In genomic region chr17:8222630-8223355, GRCh38 we compare ENCODE assay signal across 1 cellular context.
TF ChIP-seq lines count a peak whose summit lies in the region.

No MANE protein-coding gene starts in this region.

TF ChIP-seq in K562, 482 proteins besides CTCF, POLR2A, EP300 and RAD21 (continued from another document and continues in another):
- TF ChIP-seq ARID4B (CRISPR knock-in tag; IDR thresholded peaks at IDR 0.05) (peak; percentile 75), ZSCAN29 (IDR thresholded peaks at IDR 0.05) (peak; percentile 73; the same call in 1 of the 2 replicates), SAFB (IDR thresholded peaks at IDR 0.05; ENCODE audit: borderline replicate concordance, low read depth, low read length) (no peak), NKRF (IDR thresholded peaks at IDR 0.05; ENCODE audit: borderline replicate concordance) (peak; percentile 60; the same call in 1 of the 2 replicates), MAX (CRISPR knock-in tag; IDR thresholded peaks at IDR 0.05) (peak; percentile 44; the same call in 1 of the 2 replicates), FOS (IDR thresholded peaks at IDR 0.05; ENCODE audit: extremely low read depth, insufficient read length) (no peak), SPI1 (IDR thresholded peaks at IDR 0.05; ENCODE audit: borderline replicate concordance, low read depth, low read length) (peak; percentile 47; the same call in 1 of the 2 replicates), NBN (IDR thresholded peaks at IDR 0.05; ENCODE audit: low read depth) (no peak; the same call in 1 of the 2 replicates), UBTF (IDR thresholded peaks at IDR 0.05; ENCODE audit: borderline replicate concordance in 1 of 2, low read depth in 2 of 2, low read length in 2 of 2) (peak in 1 of 2 experiments; percentile 26; a peak in 1 of 4 replicates), AFF4 (CRISPR knock-in tag; IDR thresholded peaks at IDR 0.05) (peak; percentile 53; the same call in 1 of the 2 replicates), SUPT5H (IDR thresholded peaks at IDR 0.05) (peak; percentile 65), ZBTB26 (CRISPR knock-in tag; IDR thresholded peaks at IDR 0.05) (no peak), NFATC3 (IDR thresholded peaks at IDR 0.05) (no peak), CXXC5 (CRISPR knock-in tag; IDR thresholded peaks at IDR 0.05) (peak; percentile 92), MTA3 (IDR thresholded peaks at IDR 0.05; ENCODE audit: borderline replicate concordance) (peak; percentile 37; the same call in 1 of the 2 replicates), PHF8 (IDR thresholded peaks at IDR 0.05; ENCODE audit: borderline replicate concordance, low read length) (peak; percentile 69; the same call in 1 of the 2 replicates), GTF3C2 (IDR thresholded peaks at IDR 0.05; ENCODE audit: borderline replicate concordance, extremely low read depth, insufficient read length) (peak; percentile 85), RBBP5 (IDR thresholded peaks at IDR 0.05; ENCODE audit: borderline replicate concordance, insufficient read depth, low read length, poor library complexity, severe bottlenecking) (peak; percentile 57), TEAD1 (CRISPR knock-in tag; IDR thresholded peaks at IDR 0.05) (peak in 1 of 2 experiments; percentile 83; a peak in 2 of 4 replicates), RFX5 (IDR thresholded peaks at IDR 0.05; ENCODE audit: low read depth, low read length) (peak; percentile 23; the same call in 1 of the 2 replicates), KDM2B (CRISPR knock-in tag; IDR thresholded peaks at IDR 0.05) (no peak), ZNF253 (CRISPR knock-in tag; conservative IDR thresholded peaks at IDR 0.05) (no peak), BCOR (IDR thresholded peaks at IDR 0.05) (peak; percentile 55; the same call in 1 of the 2 replicates), ASH1L (IDR thresholded peaks at IDR 0.05; ENCODE audit: borderline replicate concordance, low read depth, partially characterized antibody) (no peak), EGR1 (conservative IDR thresholded peaks at IDR 0.05) (peak; percentile 93), ZNF431 (CRISPR knock-in tag; IDR thresholded peaks at IDR 0.05) (peak; percentile 87), ZNF280B (CRISPR knock-in tag; IDR thresholded peaks at IDR 0.05) (no peak), RBM22 (IDR thresholded peaks at IDR 0.05; ENCODE audit: low read depth, low read length, poor library complexity, severe bottlenecking) (peak; percentile 82), CHD1 (IDR thresholded peaks at IDR 0.05; ENCODE audit: low read length) (peak; percentile 66), TAF1 (IDR thresholded peaks at IDR 0.05; ENCODE audit: control insufficient read depth, extremely low read depth, insufficient read depth, low read length, severe bottlenecking) (peak; percentile 15), CLOCK (CRISPR knock-in tag; IDR thresholded peaks at IDR 0.05; ENCODE audit: borderline replicate concordance) (no peak), ZNF224 (CRISPR knock-in tag; IDR thresholded peaks at IDR 0.05) (no peak), MEF2D (tag; conservative IDR thresholded peaks at IDR 0.05; ENCODE audit: low read depth) (no peak), HNRNPLL (IDR thresholded peaks at IDR 0.05; ENCODE audit: low read depth, low read length, poor library complexity, severe bottlenecking) (peak; percentile 43), ZNF77 (CRISPR knock-in tag; IDR thresholded peaks at IDR 0.05) (no peak; the same call in 1 of the 2 replicates)
